In the genomic region with DNA sequence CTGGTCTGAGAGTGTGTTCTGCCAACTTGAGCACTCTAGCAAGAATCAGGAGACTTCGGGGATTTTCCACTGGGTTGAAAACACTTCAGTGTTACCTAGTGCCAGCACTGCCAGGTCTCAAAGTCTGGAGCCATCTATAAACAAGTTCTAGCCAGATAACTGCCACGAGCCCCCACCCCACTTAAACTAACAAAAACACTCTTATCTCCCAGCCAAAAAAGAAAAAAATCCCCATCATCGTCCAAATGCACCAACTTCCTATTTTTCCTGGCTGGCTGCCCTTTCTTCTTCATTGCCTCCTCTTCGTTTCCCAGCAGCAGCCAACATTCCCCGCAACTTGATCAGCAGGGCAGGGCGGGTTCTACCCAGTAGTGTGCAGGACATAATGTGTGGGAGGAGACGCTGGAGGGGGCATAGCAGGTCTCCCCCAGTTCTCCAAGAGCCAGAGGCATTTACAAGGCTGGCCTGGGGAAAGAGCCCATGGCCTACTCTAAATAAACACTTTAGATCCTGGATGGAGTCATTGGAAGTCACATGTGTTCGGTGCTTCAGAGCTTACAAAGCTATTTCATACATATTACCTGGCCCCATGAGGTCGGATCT, we compare ENCODE assay signal across 14 cellular contexts. TPM values are rescaled to one million over a fixed set of nuclear protein-coding genes. Genes with fewer than 3 reads are reported as not detected.
DNase-seq lines count a peak whose midpoint lies in the region; ATAC-seq lines count a peak whose summit lies in the region.
"Had no signal": no experiment of that assay in that cellular context is flagged by ENCODE, and none has a peak within 500 bp of the region (broad histone marks: within the 10 kb centered on the region; RNA-seq: fewer than 3 reads in every experiment).

No MANE protein-coding gene starts in this region.

- H3K27ac ChIP-seq in thymus (ENCODE audit: low read depth): peak overlapping the region; percentile 33
- H3K27ac ChIP-seq: dorsolateral prefrontal cortex had no signal

- ATAC-seq in HG03565 (IDR thresholded peaks at IDR 0.05; ENCODE audit: unreplicated experiment) (no peak), HG02885 (IDR thresholded peaks at IDR 0.05; ENCODE audit: poor library complexity, unreplicated experiment) (no peak)

- no peak overlapping the region for H3K4me3 ChIP-seq in thymus (ENCODE audit: low read length)
- H3K4me3 ChIP-seq: dorsolateral prefrontal cortex had no signal

- peaks cover 3% of the 10 kb centered on the region for H3K4me1 ChIP-seq in thymus (ENCODE audit: control insufficient read depth, insufficient read depth, low read length)

- H3K9me3 ChIP-seq in thymus (ENCODE audit: control insufficient read depth): no peaks in the 10 kb centered on the region

- H3K36me3 ChIP-seq in thymus (ENCODE audit: control insufficient read depth, insufficient read depth): no peaks in the 10 kb centered on the region

- 80% methylated on average over 9 of the region's 9 CpGs for WGBS in thymus

- H3K27me3 ChIP-seq in thymus (ENCODE audit: control insufficient read depth, insufficient read depth): no peaks in the 10 kb centered on the region

- DNase-seq in M059J (ENCODE audit: low read depth) (peak; percentile 80), astrocyte of the hippocampus (ENCODE audit: low read depth, low spot score) (peak; percentile 49), kidney tubule cell (ENCODE audit: low spot score) (peak; percentile 68), NCI-H1105 (lab: John Stamatoyannopoulos, UW) (no peak)
- DNase-seq: activated CD4-positive, alpha-beta T cell treated with anti-CD3 and anti-CD28 coated beads, Interleukin-2, amount 10 ng/mL, durations not matched to agents 24 days and 14 days; COR-L47; dorsolateral prefrontal cortex; hippocampal formation; Karpas-422; NCI-H524 treated with DMSO at 0.1 percent for 48 hours had no signal

RNA-seq across cellular contexts. Expression of gene C2CD4B, which starts 29.5 kb away (rescaled TPM):
- not detected in 2 replicates for total RNA-seq in M059J (2014; rRNA removed; shearing (Covaris generic))
- polyA plus RNA-seq in thymus: 8.8 TPM
- total RNA-seq: myocyte had no signal
